Comparison of ENCODE assay signal across 2 cellular contexts in genomic region chr11:86987687-86988086, GRCh38.
TF ChIP-seq lines count a peak whose summit lies in the region.

No MANE protein-coding gene starts in this region.

TF ChIP-seq in HCT116, 20 proteins besides CTCF, POLR2A, EP300 and RAD21:
- TF ChIP-seq SP1 (IDR thresholded peaks at IDR 0.05; ENCODE audit: low read depth), result no peak
- TF ChIP-seq ELF1 (IDR thresholded peaks at IDR 0.05; ENCODE audit: borderline replicate concordance, low read depth), result no peak
- no peak for TF ChIP-seq ZNF274 (IDR thresholded peaks at IDR 0.05; ENCODE audit: low read depth, low read length)
- no peak for TF ChIP-seq EZH2 (IDR thresholded peaks at IDR 0.05)
- TF ChIP-seq JUND (IDR thresholded peaks at IDR 0.05), result no peak
- TF ChIP-seq ZBTB33 (IDR thresholded peaks at IDR 0.05; ENCODE audit: extremely low read depth, insufficient replicate concordance, low read length), result no peak
- TF ChIP-seq SIN3A (IDR thresholded peaks at IDR 0.05; ENCODE audit: low read depth), result no peak
- no peak for TF ChIP-seq REST (IDR thresholded peaks at IDR 0.05; ENCODE audit: low read depth)
- no peak for TF ChIP-seq ZFX (IDR thresholded peaks at IDR 0.05)
- TF ChIP-seq FOSL1 (IDR thresholded peaks at IDR 0.05; ENCODE audit: low read depth), result no peak
- TF ChIP-seq YY1 (IDR thresholded peaks at IDR 0.05; ENCODE audit: extremely low read depth, insufficient replicate concordance, low read depth, low read length), result no peak
- no peak for TF ChIP-seq POLR2AphosphoS5 (IDR thresholded peaks at IDR 0.05; ENCODE audit: low read depth, low read length)
- no peak for TF ChIP-seq EGR1 (IDR thresholded peaks at IDR 0.05; ENCODE audit: low read depth)

TF ChIP-seq in K562, 482 proteins besides CTCF, POLR2A, EP300 and RAD21:
- TF ChIP-seq E2F3 (CRISPR knock-in tag; IDR thresholded peaks at IDR 0.05) (no peak), POU5F1 (IDR thresholded peaks at IDR 0.05; ENCODE audit: borderline replicate concordance, low read depth, low read length, partially characterized antibody) (no peak), SAFB2 (IDR thresholded peaks at IDR 0.05; ENCODE audit: borderline replicate concordance, low read depth, low read length, severe bottlenecking) (no peak), ZBTB9 (CRISPR knock-in tag; IDR thresholded peaks at IDR 0.05) (no peak), TSC22D4 (tag; IDR thresholded peaks at IDR 0.05) (no peak), ZNF408 (CRISPR knock-in tag; IDR thresholded peaks at IDR 0.05; ENCODE audit: low read depth) (no peak), ZBTB7A (IDR thresholded peaks at IDR 0.05; ENCODE audit: borderline replicate concordance, control insufficient read depth, low read depth, low read length) (no peak), SAP30 (IDR thresholded peaks at IDR 0.05; ENCODE audit: borderline replicate concordance, insufficient read depth, low read depth, low read length, poor library complexity, severe bottlenecking) (no peak), MCM5 (IDR thresholded peaks at IDR 0.05; ENCODE audit: low read depth) (no peak), THAP12 (CRISPR knock-in tag; IDR thresholded peaks at IDR 0.05) (no peak)
